8 cellular contexts compared by ENCODE assay signal in genomic region chr22:49917997-49918910, GRCh38. TPM values are rescaled to one million over a fixed set of nuclear protein-coding genes. Genes with fewer than 3 reads are reported as not detected.
A peak's percentile ranks its signal among the peaks of the same experiment; 100 is the strongest.
DNase-seq lines count a peak whose midpoint lies in the region; ATAC-seq lines count a peak whose summit lies in the region.

Gene ALG12 (minus strand): TSS chr22:49918438. CDS start chr22:49913765, 4,673 bp downstream.
A gene with protein sequence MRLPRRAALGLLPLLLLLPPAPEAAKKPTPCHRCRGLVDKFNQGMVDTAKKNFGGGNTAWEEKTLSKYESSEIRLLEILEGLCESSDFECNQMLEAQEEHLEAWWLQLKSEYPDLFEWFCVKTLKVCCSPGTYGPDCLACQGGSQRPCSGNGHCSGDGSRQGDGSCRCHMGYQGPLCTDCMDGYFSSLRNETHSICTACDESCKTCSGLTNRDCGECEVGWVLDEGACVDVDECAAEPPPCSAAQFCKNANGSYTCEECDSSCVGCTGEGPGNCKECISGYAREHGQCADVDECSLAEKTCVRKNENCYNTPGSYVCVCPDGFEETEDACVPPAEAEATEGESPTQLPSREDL (plus strand): TSS chr22:49918634. CDS start chr22:49918770, 136 bp downstream.

- DNase-seq in C1 segment of cervical spinal cord (lab: John Stamatoyannopoulos, UW) (peak; percentile 55 to 98 (median 94)), NCI-H748 (lab: John Stamatoyannopoulos, UW; ENCODE audit: unreplicated experiment) (peak; percentile 97), cortex of kidney (lab: John Stamatoyannopoulos, UW) (peak; percentile 84), left lobe of liver (ENCODE audit: low spot score) (peak; percentile 98)
- DNase-seq in activated CD4-positive, alpha-beta T cell treated with anti-CD3 and anti-CD28 coated beads, Interleukin-2, amount 50 U/mL, for 1 hour, result peak; percentile 96
- DNase-seq in stimulated activated CD4-positive, alpha-beta T cell treated with anti-CD3 and anti-CD28 coated beads, Interleukin-2, amount 100 ng/mL, for 24 hours, result peak; percentile 97 to 98

- ATAC-seq in GM19328 (IDR thresholded peaks at IDR 0.05; ENCODE audit: unreplicated experiment) (peak; percentile 89), HG03469 (IDR thresholded peaks at IDR 0.05; ENCODE audit: unreplicated experiment) (peak; percentile 70), left lobe of liver (peak; percentile 92)

RNA-seq across cellular contexts. Expression of gene ALG12, which starts in this region (rescaled TPM):
- 19.1 TPM for total RNA-seq in left lobe of liver

RNA-seq across cellular contexts. Expression of the second gene that starts in this region (rescaled TPM):
- total RNA-seq in left lobe of liver, result 65.1 TPM

Comparison
In these comparisons a context has a peak if more than half of its experiments do, and no peak if none do; other contexts are left out.
1. Peak in every context shown above with its lines: DNase-seq and ATAC-seq.